Comparison of ENCODE assay signal across 8 cellular contexts in the genomic region with DNA sequence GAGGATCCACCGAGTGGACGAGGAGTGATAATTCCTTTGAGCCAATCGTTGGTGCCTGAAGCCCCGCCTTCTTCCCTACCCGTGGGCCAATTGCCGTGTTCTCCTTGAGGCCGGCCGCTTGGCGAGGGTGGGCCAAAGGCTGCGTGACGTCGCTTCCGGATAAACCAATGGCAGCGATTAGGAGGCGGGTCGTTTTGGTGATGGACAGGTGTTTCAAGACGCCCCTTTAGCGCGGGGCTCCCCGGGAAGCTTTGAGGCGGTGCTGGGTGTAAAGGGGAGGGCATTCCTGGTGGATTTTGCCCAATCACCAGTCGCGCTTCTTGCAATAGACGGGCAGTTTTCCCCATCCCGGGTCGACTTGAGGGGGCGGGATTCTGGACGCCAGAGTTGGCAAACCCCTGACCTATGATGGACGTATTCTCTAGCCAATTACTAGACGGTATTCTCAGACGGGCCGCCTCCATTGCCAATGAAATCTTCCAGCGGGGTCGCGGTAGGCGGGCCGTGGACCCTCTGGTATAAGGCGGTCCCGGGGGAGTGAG. TPM values are rescaled to one million over a fixed set of nuclear protein-coding genes. Genes with fewer than 3 reads are reported as not detected.
A peak's percentile ranks its signal among the peaks of the same experiment; 100 is the strongest.
DNase-seq lines count a peak whose midpoint lies in the region; ATAC-seq and TF ChIP-seq lines count a peak whose summit lies in the region.

No MANE protein-coding gene starts in this region.

- peak; percentile 56 for ATAC-seq in GM21737 (IDR thresholded peaks at IDR 0.05; ENCODE audit: unreplicated experiment)
- peak; percentile 82 to 84 for ATAC-seq in activated T-cell treated with anti-CD3 and anti-CD28 coated beads, Interleukin-2, amount 50 U/mL, for 72 hours (replicated peaks in 1 of 2)

- TF ChIP-seq CTCF in esophagus muscularis mucosa (IDR thresholded peaks at IDR 0.05): peak in 1 of 3 experiments; percentile 13

- H3K36me3 ChIP-seq in esophagus muscularis mucosa (peaks cover 1 to 13% (median 10%) of the 10 kb centered on the region in 4 donors), muscle layer of colon (ENCODE audit: insufficient read depth, low read length) (peaks cover 4% of the 10 kb centered on the region)

- H3K27me3 Mint-ChIP-seq in activated T-cell treated with anti-CD3 and anti-CD28 coated beads, Interleukin-2, amount 50 U/mL, for 72 hours (ENCODE audit: low read depth): no peaks in the 10 kb centered on the region

- no peaks in the 10 kb centered on the region for H3K9me3 ChIP-seq in esophagus muscularis mucosa
- no peaks in the 10 kb centered on the region for H3K9me3 ChIP-seq in muscle layer of colon (ENCODE audit: low read length)

- WGBS in esophagus muscularis mucosa: 2% methylated on average over 16 of the region's 39 CpGs

- H3K36me3 Mint-ChIP-seq in activated T-cell treated with anti-CD3 and anti-CD28 coated beads, Interleukin-2, amount 50 U/mL, for 72 hours (ENCODE audit: insufficient read depth in 2 of 2): peaks cover 0 to 14% of the 10 kb centered on the region in 2 donors

- H3K4me1 ChIP-seq in esophagus muscularis mucosa: peaks cover 45 to 64% (median 57%) of the 10 kb centered on the region in 4 donors
- peaks cover 40% of the 10 kb centered on the region for H3K4me1 ChIP-seq in muscle layer of colon (ENCODE audit: insufficient read depth, low read length)

- intact Hi-C loops in esophagus muscularis mucosa (cut with DNase I): loop anchor here (5.0 kb wide), 2 partner anchors 34 to 84 kb away; a partner anchor contains a TSS

- H3K27ac ChIP-seq in esophagus muscularis mucosa (replicated peaks in 1 of 4): peak overlapping the region; percentile 88 to 97 (median 94)
- H3K27ac ChIP-seq in muscle layer of colon (ENCODE audit: low read depth, low read length): peak overlapping the region; percentile 93

- H3K4me1 Mint-ChIP-seq in activated T-cell treated with anti-CD3 and anti-CD28 coated beads, Interleukin-2, amount 50 U/mL, for 72 hours (ENCODE audit: low read depth): peaks cover 53% of the 10 kb centered on the region

- DNase-seq in DMS 273 treated with DMSO at 0.1 percent for 48 hours (lab: John Stamatoyannopoulos, UW) (peak; percentile 100), KG1 (lab: John Stamatoyannopoulos, UW) (peak; percentile 100), esophagus muscularis mucosa (ENCODE audit: extremely low spot score) (peak; percentile 100)
- peak; percentile 98 to 99 for DNase-seq in activated T-cell treated with anti-CD3 and anti-CD28 coated beads, Interleukin-2, amount 50 U/mL, for 72 hours
- DNase-seq in stimulated activated CD8-positive, alpha-beta memory T cell treated with anti-CD3 and anti-CD28 coated beads, Interleukin-7, amount 100 ng/mL, for 1 hour (ENCODE audit: low read depth in 2 of 2): peak; percentile 95 to 97

- H3K9me3 Mint-ChIP-seq in activated T-cell treated with anti-CD3 and anti-CD28 coated beads, Interleukin-2, amount 50 U/mL, for 72 hours: no peaks in the 10 kb centered on the region

- H3K27ac Mint-ChIP-seq in activated T-cell treated with anti-CD3 and anti-CD28 coated beads, Interleukin-2, amount 50 U/mL, for 72 hours: peak overlapping the region; percentile 94

- H3K4me3 ChIP-seq in esophagus muscularis mucosa: peak overlapping the region; percentile 76 to 99 (median 86)
- H3K4me3 ChIP-seq in muscle layer of colon (ENCODE audit: low read depth in 1 of 2, low read length in 2 of 2): peak overlapping the region; percentile 86 to 87

- peak overlapping the region; percentile 78 for H3K9ac ChIP-seq in muscle layer of colon (ENCODE audit: low read length)

- no peaks in the 10 kb centered on the region for H3K27me3 ChIP-seq in esophagus muscularis mucosa
- H3K27me3 ChIP-seq in muscle layer of colon (ENCODE audit: control insufficient read depth in 1 of 2, insufficient read depth in 2 of 2, low read length in 2 of 2): no peaks in the 10 kb centered on the region

- H3K4me3 Mint-ChIP-seq in activated T-cell treated with anti-CD3 and anti-CD28 coated beads, Interleukin-2, amount 50 U/mL, for 72 hours: peak overlapping the region; percentile 85 to 90

- no peak for TF ChIP-seq EP300 in esophagus muscularis mucosa (IDR thresholded peaks at IDR 0.05)

- no peak for TF ChIP-seq POLR2A in esophagus muscularis mucosa (IDR thresholded peaks at IDR 0.05; ENCODE audit: low read depth)

TF ChIP-seq in PFSK-1, 5 proteins besides CTCF, POLR2A, EP300 and RAD21:
- TF ChIP-seq POLR2AphosphoS5 (IDR thresholded peaks at IDR 0.05; ENCODE audit: low read depth, low read length) (no peak), FOXP2 (optimal IDR thresholded peaks at IDR 0.05; ENCODE audit: borderline replicate concordance, extremely low read depth, extremely low read length, insufficient read depth) (peak; percentile 49)

RNA-seq across cellular contexts. Expression of a gene that starts 0.3 kb away (rescaled TPM):
- polyA plus RNA-seq in PFSK-1 (2012; ENCODE audit: insufficient read length, low read depth): 393 TPM
- 100 to 1,000 TPM; 201 to 251 TPM for total RNA-seq in activated T-cell treated with anti-CD3 and anti-CD28 coated beads, Interleukin-2, amount 50 U/mL, for 72 hours
- total RNA-seq in esophagus muscularis mucosa: 100 to 1,000 TPM; 102 to 191 (median 144) TPM

RNA-seq across cellular contexts. Expression of a gene that starts 11.0 kb away (rescaled TPM):
- polyA plus RNA-seq in PFSK-1 (2012; ENCODE audit: insufficient read length, low read depth): 68.9 TPM
- total RNA-seq in activated T-cell treated with anti-CD3 and anti-CD28 coated beads, Interleukin-2, amount 50 U/mL, for 72 hours: 10 to 100 TPM; 80.3 to 82.6 TPM
- 1 to 10 TPM; 4.2 to 9.9 (median 6.0) TPM for total RNA-seq in esophagus muscularis mucosa

RNA-seq across cellular contexts. Expression of a gene that starts 11.1 kb away (rescaled TPM):
- 97.1 TPM for polyA plus RNA-seq in PFSK-1 (2012; ENCODE audit: insufficient read length, low read depth)
- 100 to 1,000 TPM; 135 to 141 TPM for total RNA-seq in activated T-cell treated with anti-CD3 and anti-CD28 coated beads, Interleukin-2, amount 50 U/mL, for 72 hours
- total RNA-seq in esophagus muscularis mucosa: 10 to 100 TPM; 38.8 to 61.7 (median 56.7) TPM

RNA-seq across cellular contexts. Expression of a gene that starts 12.6 kb away (rescaled TPM):
- 4.6 TPM for polyA plus RNA-seq in PFSK-1 (2012; ENCODE audit: insufficient read length, low read depth)
- total RNA-seq in activated T-cell treated with anti-CD3 and anti-CD28 coated beads, Interleukin-2, amount 50 U/mL, for 72 hours: 1 to 10 TPM; 4.1 to 8.1 TPM
- total RNA-seq in esophagus muscularis mucosa: 1 to 10 TPM in 3 of 4 donors, under 1 TPM in 1; 0.83 to 4.1 (median 2.5) TPM

RNA-seq across cellular contexts. Expression of a gene that starts 14.2 kb away (rescaled TPM):
- 12.7 TPM for polyA plus RNA-seq in PFSK-1 (2012; ENCODE audit: insufficient read length, low read depth)
- total RNA-seq in activated T-cell treated with anti-CD3 and anti-CD28 coated beads, Interleukin-2, amount 50 U/mL, for 72 hours: 1 to 10 TPM; 1.9 to 2.3 TPM
- total RNA-seq in esophagus muscularis mucosa: 1 to 10 TPM; 2.7 to 6.6 (median 3.9) TPM

Comparison
In these comparisons a context has a peak if more than half of its experiments do, and no peak if none do; other contexts are left out.
1. Peak in every context shown above with its lines: DNase-seq, ATAC-seq, H3K4me3 ChIP-seq and H3K27ac ChIP-seq.
2. RNA of a gene that starts 11.0 kb away (total RNA-seq): 80.3 to 82.6 TPM in activated T-cell treated with anti-CD3 and anti-CD28 coated beads, Interleukin-2, amount 50 U/mL, for 72 hours; 4.2 to 9.9 TPM in esophagus muscularis mucosa; every median in the first group is over 4 times any median in the second.